Comparison of ENCODE assay signal across 10 cellular contexts in genomic region chr7:45888185-45888992, GRCh38. TPM values are rescaled to one million over a fixed set of nuclear protein-coding genes. Genes with fewer than 3 reads are reported as not detected.
DNase-seq lines count a peak whose midpoint lies in the region; ATAC-seq, FAIRE-seq and TF ChIP-seq lines count a peak whose summit lies in the region.
"Had no signal": no experiment of that assay in that cellular context is flagged by ENCODE, and none has a peak within 500 bp of the region (broad histone marks: within the 10 kb centered on the region; RNA-seq: fewer than 3 reads in every experiment).

TSS of gene IGFBP1 (plus strand) at chr7:45888488. CDS start at chr7:45888653, 165 bp downstream.

- no peaks in the 10 kb centered on the region for H3K9me3 Mint-ChIP-seq in activated CD8-positive, alpha-beta memory T cell treated with anti-CD3 and anti-CD28 coated beads, Interleukin-2, amount 10 ng/mL, durations not matched to agents 7 days and 5 days (ENCODE audit: low read depth)

- H3K9me3 ChIP-seq in upper lobe of right lung = no peaks in the 10 kb centered on the region
- H3K9me3 ChIP-seq: neutrophil had no signal

- H3K27me3 Mint-ChIP-seq in activated CD8-positive, alpha-beta memory T cell treated with anti-CD3 and anti-CD28 coated beads, Interleukin-2, amount 10 ng/mL, durations not matched to agents 7 days and 5 days = peaks cover 57% of the 10 kb centered on the region

- H3K36me3 Mint-ChIP-seq in activated CD8-positive, alpha-beta memory T cell treated with anti-CD3 and anti-CD28 coated beads, Interleukin-2, amount 10 ng/mL, durations not matched to agents 7 days and 5 days = no peaks in the 10 kb centered on the region

- no peak within 1 kb of the TSS for H3K27ac ChIP-seq in upper lobe of right lung
- H3K27ac ChIP-seq: neutrophil had no signal

- peak; percentile 42 for ATAC-seq in activated CD8-positive, alpha-beta memory T cell treated with anti-CD3 and anti-CD28 coated beads, Interleukin-2, amount 10 ng/mL, durations not matched to agents 7 days and 5 days
- ATAC-seq in left colon = peak; percentile 17
- ATAC-seq in upper lobe of right lung = peak; percentile 20
- ATAC-seq in GM21825 (IDR thresholded peaks at IDR 0.05; ENCODE audit: unreplicated experiment) = no peak

- H3K4me3 ChIP-seq in bronchial epithelial cell (ENCODE audit: low read depth, low read length) = peak within 1 kb of the TSS; percentile 33
- H3K4me3 ChIP-seq in upper lobe of right lung = no peak within 1 kb of the TSS

- no peak within 1 kb of the TSS for H3K27ac Mint-ChIP-seq in activated CD8-positive, alpha-beta memory T cell treated with anti-CD3 and anti-CD28 coated beads, Interleukin-2, amount 10 ng/mL, durations not matched to agents 7 days and 5 days

- H3K36me3 ChIP-seq in bronchial epithelial cell (ENCODE audit: control insufficient read depth, insufficient read depth, low read length) (no peaks in the 10 kb centered on the region), upper lobe of right lung (no peaks in the 10 kb centered on the region)
- H3K36me3 ChIP-seq: neutrophil had no signal

- H3K4me1 ChIP-seq in upper lobe of right lung = no peaks in the 10 kb centered on the region

- intact Hi-C loops in left colon (cut with DNase I, micrococcal nuclease) (no loop called here), upper lobe of right lung (cut with DNase I) (no loop called here)

- H3K4me1 Mint-ChIP-seq in activated CD8-positive, alpha-beta memory T cell treated with anti-CD3 and anti-CD28 coated beads, Interleukin-2, amount 10 ng/mL, durations not matched to agents 7 days and 5 days = no peaks in the 10 kb centered on the region

- CTCF ChIA-PET in activated CD8-positive, alpha-beta memory T cell treated with anti-CD3 and anti-CD28 coated beads, Interleukin-2, amount 10 ng/mL, durations not matched to agents 7 days and 5 days (lab: Charles Lee) = no interaction called here

- no peak for FAIRE-seq in bronchial epithelial cell (lab: Jason Lieb, UNC)

- TF ChIP-seq CTCF in bronchial epithelial cell (IDR thresholded peaks at IDR 0.05; ENCODE audit: insufficient read depth, low read length, severe bottlenecking) = no peak
- TF ChIP-seq CTCF in upper lobe of right lung (IDR thresholded peaks at IDR 0.05) = no peak

- H3K4me3 Mint-ChIP-seq in activated CD8-positive, alpha-beta memory T cell treated with anti-CD3 and anti-CD28 coated beads, Interleukin-2, amount 10 ng/mL, durations not matched to agents 7 days and 5 days = no peak within 1 kb of the TSS

- DNase-seq in activated CD8-positive, alpha-beta memory T cell treated with anti-CD3 and anti-CD28 coated beads, Interleukin-2, amount 10 ng/mL, durations not matched to agents 7 days and 5 days = no peak
- DNase-seq in activated CD8-positive, alpha-beta memory T cell treated with anti-CD3 and anti-CD28 coated beads, Interleukin-2, amount 50 U/mL, for 48 hours = no peak
- DNase-seq in bronchial epithelial cell (ENCODE audit: low read depth) (peak; percentile 7), left colon (no peak), upper lobe of right lung (no peak), inferior parietal cortex (ENCODE audit: extremely low spot score) (no peak), NCI-H2196 (lab: John Stamatoyannopoulos, UW; ENCODE audit: unreplicated experiment) (no peak)
- DNase-seq: DND-41 had no signal

- H3K27me3 ChIP-seq in bronchial epithelial cell (ENCODE audit: control insufficient read depth, insufficient read depth, low read length) = peaks cover 15% of the 10 kb centered on the region
- H3K27me3 ChIP-seq in upper lobe of right lung = peaks cover 49% of the 10 kb centered on the region

RNA-seq across cellular contexts. Expression of gene IGFBP1, which starts in this region (rescaled TPM):
- not detected for total RNA-seq in activated CD8-positive, alpha-beta memory T cell treated with anti-CD3 and anti-CD28 coated beads, Interleukin-2, amount 10 ng/mL, durations not matched to agents 7 days and 5 days
- total RNA-seq in bronchial epithelial cell = under 0.01 and 0.13 TPM in 2 replicates
- not detected for total RNA-seq in left colon
- total RNA-seq in upper lobe of right lung = not detected

Comparison
In these comparisons a context has a peak if more than half of its experiments do, and no peak if none do; other contexts are left out.
1. Peak in ATAC-seq in activated CD8-positive, alpha-beta memory T cell treated with anti-CD3 and anti-CD28 coated beads, Interleukin-2, amount 10 ng/mL, durations not matched to agents 7 days and 5 days; RNA of the gene not detected or under 1 TPM.
2. Peak in DNase-seq and H3K4me3 ChIP-seq in bronchial epithelial cell; RNA of the gene not detected or under 1 TPM.
3. Peak in ATAC-seq in left colon; RNA of the gene not detected or under 1 TPM.
4. Peak in ATAC-seq in upper lobe of right lung; RNA of the gene not detected or under 1 TPM.